In genomic region chr7:114522081-114522480, GRCh38 we compare ENCODE assay signal across 7 cellular contexts.
"Had no signal": no experiment of that assay in that cellular context is flagged by ENCODE, and none has a peak within 500 bp of the region (broad histone marks: within the 10 kb centered on the region; RNA-seq: fewer than 3 reads in every experiment).

No MANE protein-coding gene starts in this region.

- H3K36me3 ChIP-seq: HAP-1 had no signal

- H3K9me3 ChIP-seq: HAP-1 had no signal

- DNase-seq: H7, IMR-90, KG1 had no signal

- H3K4me1 Mint-ChIP-seq: GM23338 had no signal

- H3K27ac Mint-ChIP-seq: GM23338 had no signal

- ATAC-seq: GM23338, HCT116, K562 had no signal

- H3K9me3 Mint-ChIP-seq: GM23338 had no signal

- H3K4me3 Mint-ChIP-seq: GM23338 had no signal

- H3K4me3 ChIP-seq: GM23338, HAP-1, K562 had no signal
